Comparison of ENCODE assay signal across 20 cellular contexts in the genomic region with DNA sequence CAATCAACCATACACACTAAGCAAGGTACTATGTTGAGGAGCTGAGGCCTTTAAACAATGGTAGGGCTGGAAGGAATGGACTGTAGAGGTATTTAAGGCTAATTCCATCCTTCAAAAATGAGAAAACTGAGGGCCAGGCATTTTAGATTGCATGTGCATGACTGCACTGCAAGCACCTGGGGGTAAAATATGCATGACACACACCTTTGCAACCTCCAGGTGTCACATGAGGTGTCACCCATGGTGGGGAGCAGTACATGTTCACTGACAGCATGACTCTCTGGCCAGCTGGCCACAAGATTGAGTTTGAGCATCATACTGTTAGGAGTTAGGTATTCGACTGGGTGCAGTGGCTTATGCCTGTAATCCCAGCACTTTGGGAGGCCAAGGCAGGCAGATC.
A peak's percentile ranks its signal among the peaks of the same experiment; 100 is the strongest.
DNase-seq lines count a peak whose midpoint lies in the region; ATAC-seq, FAIRE-seq and TF ChIP-seq lines count a peak whose summit lies in the region.
"Had no signal": no experiment of that assay in that cellular context is flagged by ENCODE, and none has a peak within 500 bp of the region (broad histone marks: within the 10 kb centered on the region; RNA-seq: fewer than 3 reads in every experiment).

No MANE protein-coding gene starts in this region.

- TF ChIP-seq CTCF in CD14-positive monocyte (IDR thresholded peaks at IDR 0.05) (no peak), H1 (IDR thresholded peaks at IDR 0.05; ENCODE audit: control extremely low read depth in 1 of 3, insufficient read depth in 1 of 3, low read depth in 1 of 3, low read length in 3 of 3) (no peak)

- no peak for FAIRE-seq in H1 (lab: Jason Lieb, UNC)
- FAIRE-seq: G401.6, GM12891, GM19239, HepG2 had no signal

- POLR2A ChIA-PET in activated CD4-positive, alpha-beta memory T cell treated with anti-CD3 and anti-CD28 coated beads, Interleukin-2, amount 10 ng/mL, durations not matched to agents 7 days and 5 days (lab: Charles Lee): interaction anchor here (0.9 to 1.5 kb wide), 2 partner anchors 60 to 102 kb away, joined by 3 to 4 read pairs; no protein-coding TSS in a partner anchor
- POLR2A ChIA-PET in activated CD4-positive, alpha-beta memory T cell treated with anti-CD3 and anti-CD28 coated beads for 36 hours (lab: Charles Lee): no interaction called here
- POLR2A ChIA-PET in H1 (lab: Charles Lee; ENCODE audit: partially characterized antibody): no interaction called here

- 77% methylated on average over 1 of the region's 1 CpG; no CpG with 5 or more reads in 1 of the 2 experiments for WGBS in H1 (ENCODE audit: extremely low coverage in 1 of 2, insufficient coverage in 1 of 2, insufficient read length in 1 of 2, insufficient replicate concordance in 2 of 2, low coverage in 1 of 2, low lambda C conversion rate in 2 of 2, missing lambda C conversion rate in 1 of 2), 2 experiments

- peaks cover 0 to 1% (median 0%) of the 10 kb centered on the region in 4 experiments; a peak in 1 of 7 replicates for H3K4me1 ChIP-seq in H1 (replicated peaks in 1 of 4; ENCODE audit: control insufficient read depth in 3 of 4, insufficient read depth in 4 of 4, low read length in 3 of 4)

- no peaks in the 10 kb centered on the region for H3K36me3 Mint-ChIP-seq in activated CD4-positive, alpha-beta memory T cell treated with anti-CD3 and anti-CD28 coated beads, Interleukin-2, amount 10 ng/mL, durations not matched to agents 7 days and 5 days (ENCODE audit: low read depth)
- no peaks in the 10 kb centered on the region for H3K36me3 Mint-ChIP-seq in activated CD4-positive, alpha-beta memory T cell treated with anti-CD3 and anti-CD28 coated beads for 36 hours
- no peaks in the 10 kb centered on the region for H3K36me3 Mint-ChIP-seq in CD14-positive monocyte
- H3K36me3 Mint-ChIP-seq: CD4-positive, CD25-positive, alpha-beta regulatory T cell; CD8-positive, alpha-beta memory T cell; IgD-negative memory B cell had no signal

- H3K4ac ChIP-seq in H1 (replicated peaks; ENCODE audit: insufficient read length, low read depth, low read length): no peak overlapping the region

- H3K79me1 ChIP-seq in H1 (ENCODE audit: low read depth, low read length): no peaks in the 10 kb centered on the region

- CTCF ChIA-PET in activated CD4-positive, alpha-beta memory T cell treated with anti-CD3 and anti-CD28 coated beads, Interleukin-2, amount 10 ng/mL, durations not matched to agents 7 days and 5 days (lab: Charles Lee): interaction anchor here (1.6 kb wide), 1 partner anchor 219 kb away, joined by 5 read pairs; no protein-coding TSS in a partner anchor
- CTCF ChIA-PET in activated CD4-positive, alpha-beta memory T cell treated with anti-CD3 and anti-CD28 coated beads for 36 hours (lab: Charles Lee): no interaction called here
- CTCF ChIA-PET in H1 (lab: Charles Lee; ENCODE audit: partially characterized antibody): interaction anchor here (0.9 to 1.6 kb wide), 4 partner anchors 69 to 221 kb away, joined by 3 to 7 read pairs (median 4); no protein-coding TSS in a partner anchor

- H3K27ac ChIP-seq in H1 (ENCODE audit: low read depth, low read length): no peak overlapping the region

- H2BK15ac ChIP-seq in H1 (ENCODE audit: low read length): no peak overlapping the region

- H3K27me3 Mint-ChIP-seq in activated CD4-positive, alpha-beta memory T cell treated with anti-CD3 and anti-CD28 coated beads, Interleukin-2, amount 10 ng/mL, durations not matched to agents 7 days and 5 days: peaks cover under 1% of the 10 kb centered on the region
- H3K27me3 Mint-ChIP-seq in activated CD4-positive, alpha-beta memory T cell treated with anti-CD3 and anti-CD28 coated beads for 36 hours: no peaks in the 10 kb centered on the region
- H3K27me3 Mint-ChIP-seq in CD14-positive monocyte (ENCODE audit: low read depth in 3 of 3): peaks cover 0 to 3% (median 0%) of the 10 kb centered on the region in 3 donors
- H3K27me3 Mint-ChIP-seq: CD4-positive, CD25-positive, alpha-beta regulatory T cell had no signal

- no peak overlapping the region; the same call in 1 of the 2 replicates for H2AFZ ChIP-seq in H1 (ENCODE audit: low read length)

- H3K4me3 Mint-ChIP-seq in activated CD4-positive, alpha-beta memory T cell treated with anti-CD3 and anti-CD28 coated beads, Interleukin-2, amount 10 ng/mL, durations not matched to agents 7 days and 5 days: no peak overlapping the region
- H3K4me3 Mint-ChIP-seq in activated CD4-positive, alpha-beta memory T cell treated with anti-CD3 and anti-CD28 coated beads for 36 hours: no peak overlapping the region
- H3K4me3 Mint-ChIP-seq in CD14-positive monocyte: no peak overlapping the region
- H3K4me3 Mint-ChIP-seq: B cell; CD4-positive, CD25-positive, alpha-beta regulatory T cell; H9; IgD-negative memory B cell had no signal

- H4K20me1 ChIP-seq in H1 (replicated peaks in 1 of 2; ENCODE audit: control insufficient read depth in 1 of 2, insufficient read depth in 2 of 2, low read length in 2 of 2): no peaks in the 10 kb centered on the region
- H4K20me1 ChIP-seq: BLaER1 treated with 17β-estradiol and CSF1 and Interleukin-3, amounts not matched to agents 10 nM and 100 nM had no signal

- H2AK5ac ChIP-seq in H1 (ENCODE audit: low read depth, low read length): no peak overlapping the region

- no peak overlapping the region for H3K14ac ChIP-seq in H1 (ENCODE audit: insufficient read length)

- TF ChIP-seq RAD21 in H1 (IDR thresholded peaks at IDR 0.05 in 1 of 2, conservative IDR thresholded peaks at IDR 0.05 in 1 of 2; ENCODE audit: low read depth in 2 of 2, low read length in 2 of 2): no peak

- no peak for ATAC-seq in GM19351 (IDR thresholded peaks at IDR 0.05; ENCODE audit: unreplicated experiment)
- ATAC-seq in HG03097 (IDR thresholded peaks at IDR 0.05; ENCODE audit: low FRiP score, unreplicated experiment): no peak
- ATAC-seq: HepG2 had no signal

- H3K79me2 ChIP-seq in H1 (ENCODE audit: control insufficient read depth in 1 of 2, insufficient read depth in 2 of 2, low read length in 2 of 2): no peaks in the 10 kb centered on the region

- no peaks in the 10 kb centered on the region for H3K23me2 ChIP-seq in H1 (ENCODE audit: low read depth, low read length)

- H3K18ac ChIP-seq in H1 (ENCODE audit: extremely low read depth, low read length): no peak overlapping the region

- H4K8ac ChIP-seq in H1 (ENCODE audit: extremely low read depth, insufficient read depth, low read length): no peak overlapping the region; the same call in 1 of the 2 replicates

- peaks cover 67% of the 10 kb centered on the region for H3K4me1 Mint-ChIP-seq in activated CD4-positive, alpha-beta memory T cell treated with anti-CD3 and anti-CD28 coated beads, Interleukin-2, amount 10 ng/mL, durations not matched to agents 7 days and 5 days
- H3K4me1 Mint-ChIP-seq in activated CD4-positive, alpha-beta memory T cell treated with anti-CD3 and anti-CD28 coated beads for 36 hours (ENCODE audit: low read depth): peaks cover 13% of the 10 kb centered on the region
- H3K4me1 Mint-ChIP-seq in CD14-positive monocyte: peaks cover 41% of the 10 kb centered on the region
- H3K4me1 Mint-ChIP-seq: B cell, IgD-negative memory B cell had no signal

- no peak overlapping the region for H2BK5ac ChIP-seq in H1 (ENCODE audit: low read depth, low read length)

- H3K9me3 ChIP-seq in H1 (ENCODE audit: insufficient read depth in 2 of 2, low read depth in 1 of 2, low read length in 1 of 2): no peaks in the 10 kb centered on the region

- no peak overlapping the region for H2BK20ac ChIP-seq in H1 (ENCODE audit: low read length)

- 0 out of 2 replicates have a peak overlapping the region, but pooled peaks have one; percentile 3 for H2BK12ac ChIP-seq in H1 (ENCODE audit: low read depth, low read length)

- H3K23ac ChIP-seq in H1 (ENCODE audit: insufficient read length): no peak overlapping the region

- H3K56ac ChIP-seq in H1 (replicated peaks; ENCODE audit: insufficient read length, low read depth, low read length): no peak overlapping the region

- no peaks in the 10 kb centered on the region for H3K36me3 ChIP-seq in H1 (ENCODE audit: control insufficient read depth in 2 of 4, insufficient read depth in 4 of 4, low read length in 3 of 4)
- H3K36me3 ChIP-seq: BLaER1 treated with 17β-estradiol and CSF1 and Interleukin-3, amounts not matched to agents 10 nM and 100 nM had no signal

- H4K91ac ChIP-seq in H1 (replicated peaks; ENCODE audit: insufficient read length, low read length): no peak overlapping the region

- peak overlapping the region; percentile 75 for H3K27ac Mint-ChIP-seq in activated CD4-positive, alpha-beta memory T cell treated with anti-CD3 and anti-CD28 coated beads, Interleukin-2, amount 10 ng/mL, durations not matched to agents 7 days and 5 days
- no peak overlapping the region for H3K27ac Mint-ChIP-seq in activated CD4-positive, alpha-beta memory T cell treated with anti-CD3 and anti-CD28 coated beads for 36 hours
- peak overlapping the region in 6 of 7 donors; percentile 84 to 96 (median 93) for H3K27ac Mint-ChIP-seq in CD14-positive monocyte
- H3K27ac Mint-ChIP-seq: B cell, H9, IgD-negative memory B cell had no signal

- no peak overlapping the region for H2BK120ac ChIP-seq in H1 (replicated peaks; ENCODE audit: low read depth, low read length)

- no peak overlapping the region for H3K4me3 ChIP-seq in H1 (ENCODE audit: extremely low read depth in 1 of 4, insufficient read depth in 2 of 4, low read depth in 3 of 4, low read length in 4 of 4)
- H3K4me3 ChIP-seq: BLaER1 treated with 17β-estradiol and CSF1 and Interleukin-3, amounts not matched to agents 10 nM and 100 nM had no signal

- H3K4me2 ChIP-seq in H1 (ENCODE audit: insufficient read depth in 1 of 2, low read depth in 2 of 2, low read length in 2 of 2): no peak overlapping the region

- H3K9ac ChIP-seq in H1 (replicated peaks in 1 of 4; ENCODE audit: extremely low read depth in 1 of 4, low read depth in 3 of 4, low read length in 3 of 4): no peak overlapping the region
- H3K9ac ChIP-seq: BLaER1 treated with 17β-estradiol and CSF1 and Interleukin-3, amounts not matched to agents 10 nM and 100 nM had no signal

- no peak overlapping the region for H4K5ac ChIP-seq in H1 (ENCODE audit: insufficient read length, low read depth, low read length)

- no peak for TF ChIP-seq POLR2A in H1 (IDR thresholded peaks at IDR 0.05; ENCODE audit: control extremely low read depth in 1 of 2, low read depth in 2 of 2, low read length in 2 of 2)

- no peak for DNase-seq in activated CD4-positive, alpha-beta memory T cell treated with anti-CD3 and anti-CD28 coated beads, Interleukin-2, amount 10 ng/mL, durations not matched to agents 7 days and 5 days
- DNase-seq in activated CD4-positive, alpha-beta memory T cell treated with anti-CD3 and anti-CD28 coated beads for 36 hours: no peak
- DNase-seq in CD14-positive monocyte (ENCODE audit: low spot score): no peak
- peak; percentile 25 for DNase-seq in RPMI8226
- DNase-seq in H1 (ENCODE audit: low read depth in 1 of 2, low spot score in 2 of 2): no peak
- no peak for DNase-seq in NCI-H82 (lab: John Stamatoyannopoulos, UW)
- DNase-seq: CD4-positive, CD25-positive, alpha-beta regulatory T cell; CD8-positive, alpha-beta memory T cell; COR-L47; GOT3; H9 had no signal

- intact Hi-C loops in activated CD4-positive, alpha-beta memory T cell treated with anti-CD3 and anti-CD28 coated beads for 36 hours (cut with micrococcal nuclease): no loop called here
- intact Hi-C loops in CD14-positive monocyte (cut with micrococcal nuclease): no loop called here

- no peak for TF ChIP-seq EP300 in H1 (IDR thresholded peaks at IDR 0.05; ENCODE audit: borderline replicate concordance in 1 of 2, low read depth in 2 of 2, low read length in 2 of 2)

- no peaks in the 10 kb centered on the region for H3K27me3 ChIP-seq in H1 (replicated peaks in 1 of 4; ENCODE audit: control insufficient read depth in 3 of 4, extremely low read depth in 1 of 4, insufficient read depth in 3 of 4, low read length in 3 of 4)
- H3K27me3 ChIP-seq: BLaER1 treated with 17β-estradiol and CSF1 and Interleukin-3, amounts not matched to agents 10 nM and 100 nM had no signal

- no peaks in the 10 kb centered on the region for H3K9me3 Mint-ChIP-seq in activated CD4-positive, alpha-beta memory T cell treated with anti-CD3 and anti-CD28 coated beads, Interleukin-2, amount 10 ng/mL, durations not matched to agents 7 days and 5 days
- no peaks in the 10 kb centered on the region for H3K9me3 Mint-ChIP-seq in activated CD4-positive, alpha-beta memory T cell treated with anti-CD3 and anti-CD28 coated beads for 36 hours
- peaks cover 0 to 2% (median 0%) of the 10 kb centered on the region in 7 donors for H3K9me3 Mint-ChIP-seq in CD14-positive monocyte
- H3K9me3 Mint-ChIP-seq: CD4-positive, CD25-positive, alpha-beta regulatory T cell; CD8-positive, alpha-beta memory T cell; H9; IgD-negative memory B cell had no signal
